ENCODE assay signal across 26 cellular contexts in genomic region chr4:164357957-164358356, GRCh38.
A peak's percentile ranks its signal among the peaks of the same experiment; 100 is the strongest.
DNase-seq lines count a peak whose midpoint lies in the region; ATAC-seq and TF ChIP-seq lines count a peak whose summit lies in the region.
"Had no signal": no experiment of that assay in that cellular context is flagged by ENCODE, and none has a peak within 500 bp of the region (broad histone marks: within the 10 kb centered on the region; RNA-seq: fewer than 3 reads in every experiment).

No MANE protein-coding gene starts in this region.

- H3K27me3 Mint-ChIP-seq in activated T-cell treated with anti-CD3 and anti-CD28 coated beads, Interleukin-2, amount 50 U/mL, for 72 hours (ENCODE audit: low read depth): no peaks in the 10 kb centered on the region
- H3K27me3 Mint-ChIP-seq: stimulated activated naive CD8-positive, alpha-beta T cell treated with anti-CD3 and anti-CD28 coated beads, Interleukin-15, Interleukin-2, amounts not matched to agents 100 ng/mL and 50 ng/mL, for 24 hours had no signal

- ATAC-seq in GM18520 (IDR thresholded peaks at IDR 0.05; ENCODE audit: unreplicated experiment) (peak; percentile 50), upper lobe of left lung (ENCODE audit: low FRiP score in 2 of 2) (no peak), HG03135 (IDR thresholded peaks at IDR 0.05; ENCODE audit: unreplicated experiment) (no peak), HG03196 (IDR thresholded peaks at IDR 0.05; ENCODE audit: unreplicated experiment) (no peak)
- no peak for ATAC-seq in activated T-cell treated with anti-CD3 and anti-CD28 coated beads, Interleukin-2, amount 50 U/mL, for 72 hours (replicated peaks in 1 of 2)
- ATAC-seq: activated naive CD4-positive, alpha-beta T cell treated with anti-CD3 and anti-CD28 coated beads, Interleukin-2, amount 50 U/mL, for 72 hours; activated T-cell treated with anti-CD3 and anti-CD28 coated beads, Interleukin-2, amount 50 U/mL, for 4 hours; gastroesophageal sphincter; upper lobe of right lung had no signal

- DNase-seq in M059J (ENCODE audit: low read depth) (peak; percentile 37), astrocyte of the hippocampus (ENCODE audit: low read depth, low spot score) (peak; percentile 59), kidney epithelial cell (ENCODE audit: low read depth) (peak; percentile 10), upper lobe of left lung (no peak)
- no peak for DNase-seq in activated T-cell treated with anti-CD3 and anti-CD28 coated beads, Interleukin-2, amount 50 U/mL, for 72 hours
- DNase-seq: activated CD8-positive, alpha-beta memory T cell treated with anti-CD3 and anti-CD28 coated beads for 24 hours; activated T-cell treated with anti-CD3 and anti-CD28 coated beads, Interleukin-2, amount 50 U/mL, for 4 hours; BE2C; DMS79; GM23248; kidney; NCI-H1092 treated with DMSO at 0.1 percent for 48 hours; NCI-H2029; NCI-H2227 treated with DMSO at 0.1 percent for 48 hours; NCI-H774; nucleus accumbens; retina; stimulated activated CD4-positive, alpha-beta T cell treated with anti-CD3 and anti-CD28 coated beads, Interleukin-4, amount 100 ng/mL, for 24 hours; upper lobe of right lung had no signal

- no peaks in the 10 kb centered on the region for H3K4me1 ChIP-seq in upper lobe of left lung
- H3K4me1 ChIP-seq: BE2C, gastroesophageal sphincter, upper lobe of right lung had no signal

- no peak overlapping the region for H3K27ac ChIP-seq in upper lobe of left lung
- H3K27ac ChIP-seq: gastroesophageal sphincter, GM23248, KMS-11, upper lobe of right lung had no signal

- H3K4me1 Mint-ChIP-seq in activated T-cell treated with anti-CD3 and anti-CD28 coated beads, Interleukin-2, amount 50 U/mL, for 72 hours (ENCODE audit: low read depth): no peaks in the 10 kb centered on the region

- no peaks in the 10 kb centered on the region for H3K36me3 Mint-ChIP-seq in activated T-cell treated with anti-CD3 and anti-CD28 coated beads, Interleukin-2, amount 50 U/mL, for 72 hours (ENCODE audit: insufficient read depth in 2 of 2)
- H3K36me3 Mint-ChIP-seq: activated naive CD4-positive, alpha-beta T cell treated with anti-CD3 and anti-CD28 coated beads, Interleukin-2, amount 50 U/mL, for 72 hours had no signal

- H3K4me3 ChIP-seq in kidney epithelial cell (ENCODE audit: low read depth, low read length): no peak overlapping the region
- H3K4me3 ChIP-seq in upper lobe of left lung: no peak overlapping the region
- H3K4me3 ChIP-seq: gastroesophageal sphincter, GM23248, upper lobe of right lung had no signal

- WGBS in upper lobe of left lung, 2 donors: 35 to 45% methylated on average over 2 of the region's 2 CpGs

- H3K27ac Mint-ChIP-seq in activated T-cell treated with anti-CD3 and anti-CD28 coated beads, Interleukin-2, amount 50 U/mL, for 72 hours: no peak overlapping the region
- H3K27ac Mint-ChIP-seq: activated naive CD4-positive, alpha-beta T cell treated with anti-CD3 and anti-CD28 coated beads, Interleukin-2, amount 50 U/mL, for 72 hours; stimulated activated naive CD8-positive, alpha-beta T cell treated with anti-CD3 and anti-CD28 coated beads, Interleukin-15, Interleukin-2, amounts not matched to agents 100 ng/mL and 50 ng/mL, for 24 hours had no signal

- H3K9me3 Mint-ChIP-seq in activated T-cell treated with anti-CD3 and anti-CD28 coated beads, Interleukin-2, amount 50 U/mL, for 72 hours: no peaks in the 10 kb centered on the region
- H3K9me3 Mint-ChIP-seq: activated naive CD4-positive, alpha-beta T cell treated with anti-CD3 and anti-CD28 coated beads, Interleukin-2, amount 50 U/mL, for 72 hours; activated T-cell treated with anti-CD3 and anti-CD28 coated beads, Interleukin-2, amount 50 U/mL, for 4 hours; stimulated activated naive CD8-positive, alpha-beta T cell treated with anti-CD3 and anti-CD28 coated beads, Interleukin-15, Interleukin-2, amounts not matched to agents 100 ng/mL and 50 ng/mL, for 24 hours had no signal

- no peak for TF ChIP-seq EP300 in upper lobe of left lung (IDR thresholded peaks at IDR 0.05)

- H3K36me3 ChIP-seq in kidney epithelial cell (ENCODE audit: control insufficient read depth, insufficient read depth, low read length) (no peaks in the 10 kb centered on the region), upper lobe of left lung (no peaks in the 10 kb centered on the region)
- H3K36me3 ChIP-seq: BE2C, gastroesophageal sphincter, upper lobe of right lung had no signal

- H3K27me3 ChIP-seq in kidney epithelial cell (ENCODE audit: control insufficient read depth, insufficient read depth, low read length) (no peaks in the 10 kb centered on the region), upper lobe of left lung (no peaks in the 10 kb centered on the region)
- H3K27me3 ChIP-seq: BE2C, gastroesophageal sphincter, upper lobe of right lung had no signal

- H3K4me3 Mint-ChIP-seq in activated T-cell treated with anti-CD3 and anti-CD28 coated beads, Interleukin-2, amount 50 U/mL, for 72 hours: no peak overlapping the region
- H3K4me3 Mint-ChIP-seq: activated T-cell treated with anti-CD3 and anti-CD28 coated beads, Interleukin-2, amount 50 U/mL, for 4 hours; stimulated activated naive CD8-positive, alpha-beta T cell treated with anti-CD3 and anti-CD28 coated beads, Interleukin-15, Interleukin-2, amounts not matched to agents 100 ng/mL and 50 ng/mL, for 24 hours had no signal

- no peaks in the 10 kb centered on the region for H3K9me3 ChIP-seq in upper lobe of left lung
- H3K9me3 ChIP-seq: BE2C, gastroesophageal sphincter, upper lobe of right lung had no signal

- no peak for TF ChIP-seq POLR2A in upper lobe of left lung (IDR thresholded peaks at IDR 0.05)

- TF ChIP-seq CTCF in kidney epithelial cell (IDR thresholded peaks at IDR 0.05; ENCODE audit: insufficient read depth, low read length, poor library complexity, severe bottlenecking) (no peak), upper lobe of left lung (IDR thresholded peaks at IDR 0.05) (no peak)

Comparison
In these comparisons a context has a peak if more than half of its experiments do, and no peak if none do; other contexts are left out.
1. DNase-seq: peak in M059J (single experiment), astrocyte of the hippocampus (single experiment) and kidney epithelial cell (single experiment); none in activated T-cell treated with anti-CD3 and anti-CD28 coated beads, Interleukin-2, amount 50 U/mL, for 72 hours (0 of 2) and upper lobe of left lung (0 of 2).